Comparison of ENCODE assay signal across 8 cellular contexts in the genomic region with DNA sequence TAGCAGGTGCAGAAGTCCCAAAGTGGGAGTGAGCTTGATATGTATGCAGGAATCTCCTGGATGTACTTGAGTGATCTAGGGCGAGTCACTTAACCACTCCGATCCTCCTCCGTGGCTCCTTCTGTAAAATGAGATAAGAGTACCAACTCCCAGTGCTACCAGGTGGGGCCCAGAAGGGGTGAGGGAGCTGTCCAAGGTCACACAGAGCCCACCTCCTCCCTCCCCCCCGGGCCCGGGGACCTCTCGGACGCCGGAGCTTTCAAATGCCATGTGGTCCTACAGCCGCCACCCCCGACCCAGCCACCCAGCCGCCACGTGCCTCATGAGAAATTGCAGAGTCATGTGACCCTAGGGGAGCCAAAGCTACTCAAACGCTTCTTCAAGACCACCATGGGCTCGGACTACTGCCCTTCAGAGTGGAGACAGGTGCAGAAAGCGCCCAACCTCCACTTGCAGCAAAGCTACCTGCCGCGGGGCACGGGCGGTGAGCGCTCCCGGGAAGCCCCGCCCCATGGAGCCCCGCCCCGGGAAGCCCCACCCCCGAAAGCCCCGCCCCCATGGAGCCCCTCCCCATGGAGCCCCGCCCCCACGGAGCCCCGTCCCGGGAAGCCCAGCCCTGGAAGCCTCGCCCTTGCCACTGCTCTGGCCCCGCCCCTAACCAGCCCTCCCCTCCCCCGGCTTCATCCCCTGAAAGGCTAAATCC. TPM values are rescaled to one million over a fixed set of nuclear protein-coding genes. Genes with fewer than 3 reads are reported as not detected.
DNase-seq lines count a peak whose midpoint lies in the region; ATAC-seq and TF ChIP-seq lines count a peak whose summit lies in the region.

No MANE protein-coding gene starts in this region.

- H3K27me3 ChIP-seq in RWPE2 (ENCODE audit: insufficient read depth, poor library complexity, severe bottlenecking): no peaks in the 10 kb centered on the region
- peaks cover 11% of the 10 kb centered on the region for H3K27me3 ChIP-seq in foreskin keratinocyte

- DNase-seq in A172 (ENCODE audit: low spot score): peak; percentile 26
- peak; percentile 73 for DNase-seq in ELF-1 (ENCODE audit: low read depth, low spot score)
- peak; percentile 83 for DNase-seq in RWPE2 (ENCODE audit: low spot score)
- DNase-seq in foreskin keratinocyte: no peak
- DNase-seq in stimulated activated CD4-positive, alpha-beta T cell treated with anti-CD3 and anti-CD28 coated beads, TNF-alpha, amount 100 ng/mL, for 48 hours (ENCODE audit: low read depth in 3 of 3): peak in 2 of 3 donors; percentile 22 to 40

- ATAC-seq in RWPE2 (ENCODE audit: low read depth) (no peak; the same call in 1 of the 3 replicates), foreskin keratinocyte (peak; percentile 35), HG03521 (IDR thresholded peaks at IDR 0.05; ENCODE audit: unreplicated experiment) (no peak), HG02870 (IDR thresholded peaks at IDR 0.05; ENCODE audit: unreplicated experiment) (no peak), HG03196 (IDR thresholded peaks at IDR 0.05; ENCODE audit: unreplicated experiment) (no peak)

- H3K4me1 ChIP-seq in RWPE2 (ENCODE audit: insufficient read depth, poor library complexity, severe bottlenecking) (peaks cover 6% of the 10 kb centered on the region), foreskin keratinocyte (peaks cover 3% of the 10 kb centered on the region)

- no peaks in the 10 kb centered on the region for H3K9me3 ChIP-seq in RWPE2 (ENCODE audit: severe bottlenecking)

- TF ChIP-seq CTCF in RWPE2 (IDR thresholded peaks at IDR 0.05; ENCODE audit: poor library complexity, severe bottlenecking): no peak
- no peak for TF ChIP-seq CTCF in foreskin keratinocyte (conservative IDR thresholded peaks at IDR 0.05)

- H3K27ac ChIP-seq in RWPE2 (ENCODE audit: poor library complexity, severe bottlenecking) (no peak overlapping the region), foreskin keratinocyte (no peak overlapping the region)

- H3K36me3 ChIP-seq in RWPE2 (ENCODE audit: low read depth): no peaks in the 10 kb centered on the region

- H3K4me3 ChIP-seq in RWPE2 (ENCODE audit: severe bottlenecking): peak overlapping the region; percentile 22

RNA-seq across cellular contexts. Expression of gene ZNF358, which starts 10.1 kb away (rescaled TPM):
- 47.8 and 72.7 TPM in 2 replicates for total RNA-seq in A172 (2014; rRNA removed; shearing (Covaris generic))
- total RNA-seq in foreskin keratinocyte: 22.5 and 23.7 TPM in 2 replicates
- 42.4 and 45.9 TPM in 2 replicates for polyA plus RNA-seq in foreskin keratinocyte

RNA-seq across cellular contexts. Expression of gene MCOLN1, which starts 16.6 kb away (rescaled TPM):
- 3.1 and 5.0 TPM in 2 replicates for total RNA-seq in A172 (2014; rRNA removed; shearing (Covaris generic))
- total RNA-seq in foreskin keratinocyte: 8.2 and 8.6 TPM in 2 replicates
- 12.3 and 12.9 TPM in 2 replicates for polyA plus RNA-seq in foreskin keratinocyte

RNA-seq across cellular contexts. Expression of gene PEX11G, which starts 17.0 kb away (rescaled TPM):
- total RNA-seq in A172 (2014; rRNA removed; shearing (Covaris generic)): 3.0 and 6.7 TPM in 2 replicates
- 1.9 and 2.0 TPM in 2 replicates for total RNA-seq in foreskin keratinocyte
- polyA plus RNA-seq in foreskin keratinocyte: 2.3 and 3.3 TPM in 2 replicates

RNA-seq across cellular contexts. Expression of gene PNPLA6, which starts 29.7 kb away (rescaled TPM):
- 105 and 138 TPM in 2 replicates for total RNA-seq in A172 (2014; rRNA removed; shearing (Covaris generic))
- 82.3 and 85.4 TPM in 2 replicates for total RNA-seq in foreskin keratinocyte
- 60.6 and 66.8 TPM in 2 replicates for polyA plus RNA-seq in foreskin keratinocyte

Comparison
In these comparisons a context has a peak if more than half of its experiments do, and no peak if none do; other contexts are left out.
1. DNase-seq: peak in A172 (single experiment), ELF-1 (single experiment), RWPE2 (single experiment) and stimulated activated CD4-positive, alpha-beta T cell treated with anti-CD3 and anti-CD28 coated beads, TNF-alpha, amount 100 ng/mL, for 48 hours (2 of 3); none in foreskin keratinocyte (0 of 2).